7 cellular contexts compared by ENCODE assay signal in the genomic region with DNA sequence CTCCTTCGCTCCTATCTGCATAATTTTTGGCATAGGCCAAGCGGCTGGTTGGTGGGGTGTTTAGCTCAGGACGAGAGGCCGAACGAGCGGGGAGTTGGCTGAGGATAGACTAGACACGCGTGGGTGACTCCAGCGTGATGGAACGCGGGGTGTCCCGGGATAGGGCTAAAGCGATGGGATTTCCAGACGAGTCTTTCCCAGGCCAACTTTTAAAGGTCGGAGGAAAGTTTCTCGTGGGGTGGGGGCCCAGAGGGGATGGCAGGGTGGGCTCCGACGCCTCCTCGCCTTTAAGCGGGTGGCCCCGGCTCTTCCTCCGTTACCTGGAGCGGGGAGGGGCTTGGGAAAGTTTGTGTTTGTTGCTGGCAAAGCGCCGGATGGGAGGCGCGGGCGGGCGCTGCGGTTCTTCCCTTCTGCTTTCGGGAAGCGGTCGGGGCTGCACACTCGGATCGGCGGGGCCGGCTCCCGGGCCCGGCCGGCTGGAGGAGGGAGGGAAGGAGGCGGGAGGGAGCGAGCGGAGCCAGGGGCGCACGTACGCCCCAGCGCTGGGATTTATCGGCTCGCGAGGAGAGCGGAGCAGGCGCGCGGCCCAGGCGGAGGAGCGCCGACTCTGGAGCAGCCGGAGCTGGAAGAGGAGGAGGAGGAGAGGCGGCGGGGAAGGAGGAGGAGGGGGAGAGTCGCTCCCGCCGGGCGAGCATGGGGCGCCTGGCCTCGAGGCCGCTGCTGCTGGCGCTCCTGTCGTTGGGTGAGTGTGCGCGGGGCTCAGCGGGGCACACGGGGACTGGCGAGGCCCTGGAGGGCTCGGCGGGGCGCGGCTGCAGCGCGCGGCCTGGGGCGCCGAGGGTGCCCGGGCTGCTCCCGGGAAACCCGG. TPM values are rescaled to one million over a fixed set of nuclear protein-coding genes. Genes with fewer than 3 reads are reported as not detected.
A peak's percentile ranks its signal among the peaks of the same experiment; 100 is the strongest.
DNase-seq lines count a peak whose midpoint lies in the region; ATAC-seq and TF ChIP-seq lines count a peak whose summit lies in the region.

A gene (plus strand): TSS at position 406 of the 868 bp plus-strand sequence. CDS start 288 bp downstream, at position 694.

- H3K4me3 ChIP-seq in fibroblast of mammary gland (ENCODE audit: control insufficient read depth, low read depth, low read length) (peak within 1 kb of the TSS; percentile 47), testis (peak within 1 kb of the TSS; percentile 69 to 82)

- 1 to 2% methylated on average over 34 to 79 of the region's 86 CpGs for WGBS in testis, 2 donors

- H3K27me3 Mint-ChIP-seq in activated T-cell treated with anti-CD3 and anti-CD28 coated beads, Interleukin-2, amount 50 U/mL, for 72 hours (ENCODE audit: low read depth): no peaks in the 10 kb centered on the region

- peaks cover 10% of the 10 kb centered on the region for H3K4me1 Mint-ChIP-seq in activated T-cell treated with anti-CD3 and anti-CD28 coated beads, Interleukin-2, amount 50 U/mL, for 72 hours (ENCODE audit: low read depth)

- ATAC-seq in activated T-cell treated with anti-CD3 and anti-CD28 coated beads, Interleukin-2, amount 50 U/mL, for 72 hours (replicated peaks in 1 of 2): peak; percentile 73 to 75
- ATAC-seq in HG03280 (IDR thresholded peaks at IDR 0.05; ENCODE audit: unreplicated experiment): no peak

- intact Hi-C loops in testis (cut with DNase I; ENCODE audit: low total_unique reads): no loop called here

- H3K27ac Mint-ChIP-seq in activated T-cell treated with anti-CD3 and anti-CD28 coated beads, Interleukin-2, amount 50 U/mL, for 72 hours: peak within 1 kb of the TSS; percentile 34

- H3K36me3 ChIP-seq in testis (ENCODE audit: low read depth, missing control alignments): no peaks in the 10 kb centered on the region

- peak within 1 kb of the TSS; percentile 74 to 88 for H3K4me3 Mint-ChIP-seq in activated T-cell treated with anti-CD3 and anti-CD28 coated beads, Interleukin-2, amount 50 U/mL, for 72 hours

- TF ChIP-seq CTCF in GM10266 (IDR thresholded peaks at IDR 0.05; ENCODE audit: control insufficient read depth, insufficient read depth, low read depth, missing control alignments): no peak
- TF ChIP-seq CTCF in fibroblast of mammary gland (conservative IDR thresholded peaks at IDR 0.05; ENCODE audit: control insufficient read depth, insufficient read depth, low read depth, low read length): no peak
- TF ChIP-seq CTCF in testis (IDR thresholded peaks at IDR 0.05): no peak

- no peaks in the 10 kb centered on the region for H3K9me3 Mint-ChIP-seq in activated T-cell treated with anti-CD3 and anti-CD28 coated beads, Interleukin-2, amount 50 U/mL, for 72 hours

- H3K27ac ChIP-seq in testis: peak within 1 kb of the TSS; percentile 82 to 86

- H3K27me3 ChIP-seq in testis: no peaks in the 10 kb centered on the region

- peaks cover 8% of the 10 kb centered on the region for H3K4me1 ChIP-seq in testis

- H3K36me3 Mint-ChIP-seq in activated T-cell treated with anti-CD3 and anti-CD28 coated beads, Interleukin-2, amount 50 U/mL, for 72 hours (ENCODE audit: insufficient read depth in 2 of 2): no peaks in the 10 kb centered on the region

- no peak for TF ChIP-seq POLR2A in testis (IDR thresholded peaks at IDR 0.05)

- H3K9me3 ChIP-seq in testis: no peaks in the 10 kb centered on the region

- DNase-seq in GM10266 (ENCODE audit: extremely low spot score) (peak; percentile 47), NCI-H2227 treated with DMSO at 0.1 percent for 48 hours (lab: John Stamatoyannopoulos, UW) (peak; percentile 29), fibroblast of mammary gland (ENCODE audit: low read depth) (peak; percentile 37), myocyte (ENCODE audit: low read depth) (peak; percentile 69), testis (peak; percentile 85)
- peak; percentile 34 to 45 for DNase-seq in activated T-cell treated with anti-CD3 and anti-CD28 coated beads, Interleukin-2, amount 50 U/mL, for 72 hours

RNA-seq across cellular contexts. Expression of the gene that starts here (rescaled TPM):
- 10 to 100 TPM; 14.0 to 14.8 TPM for total RNA-seq in activated T-cell treated with anti-CD3 and anti-CD28 coated beads, Interleukin-2, amount 50 U/mL, for 72 hours
- total RNA-seq in myocyte (48.1 and 61.1 TPM in 2 replicates), testis (10 to 100 TPM; 26.8 to 28.1 TPM)
- polyA plus RNA-seq in myocyte (2012): 49.9 TPM
- polyA plus RNA-seq in testis (ENCODE audit: insufficient read depth, low read depth, low replicate concordance): 32.0 TPM

Comparison
In these comparisons a context has a peak if more than half of its experiments do, and no peak if none do; other contexts are left out.
1. DNase-seq: peak in every context shown above with its lines; median percentile 85 in testis; 69 in myocyte; 47 in GM10266; 40 in activated T-cell treated with anti-CD3 and anti-CD28 coated beads, Interleukin-2, amount 50 U/mL, for 72 hours; 37 in fibroblast of mammary gland; 29 in NCI-H2227 treated with DMSO at 0.1 percent for 48 hours.